ENCODE assay signal across 2 cellular contexts in genomic region chr17:44933824-44934744, GRCh38.
TF ChIP-seq lines count a peak whose summit lies in the region.

No MANE protein-coding gene starts in this region.

TF ChIP-seq in HEK293, 187 proteins besides CTCF, POLR2A, EP300 and RAD21 (continued from another document):
- TF ChIP-seq ZBTB6 (tag by site-specific recombination; IDR thresholded peaks at IDR 0.05): no peak
- TF ChIP-seq AEBP2 (tag by site-specific recombination; IDR thresholded peaks at IDR 0.05; ENCODE audit: borderline replicate concordance): no peak
- TF ChIP-seq HIC1 (tag by site-specific recombination; IDR thresholded peaks at IDR 0.05): peak; percentile 72; the same call in 1 of the 2 replicates

TF ChIP-seq in endothelial cell of umbilical vein, 7 proteins besides CTCF, POLR2A, EP300 and RAD21 (continued from another document):
- TF ChIP-seq MAX (IDR thresholded peaks at IDR 0.05; ENCODE audit: insufficient read depth, insufficient read length): no peak
- TF ChIP-seq FOS (IDR thresholded peaks at IDR 0.05; ENCODE audit: borderline replicate concordance, insufficient read depth, low read length): no peak
- TF ChIP-seq JUN (IDR thresholded peaks at IDR 0.05; ENCODE audit: borderline replicate concordance, insufficient read depth, insufficient read length, low read depth): no peak
- TF ChIP-seq MYC (IDR thresholded peaks at IDR 0.05; ENCODE audit: low read depth, low read length): no peak
- no peak for TF ChIP-seq GATA2 (IDR thresholded peaks at IDR 0.05; ENCODE audit: insufficient read depth, insufficient read length, low read depth, low read length)
